Comparison of ENCODE assay signal across 25 cellular contexts in genomic region chr19:29590278-29590677, GRCh38.
"Had no signal": no experiment of that assay in that cellular context is flagged by ENCODE, and none has a peak within 500 bp of the region (broad histone marks: within the 10 kb centered on the region; RNA-seq: fewer than 3 reads in every experiment).

No MANE protein-coding gene starts in this region.

- H3K36me3 Mint-ChIP-seq: stimulated activated memory B cell treated with anti-CD40 and anti-IgM and Interleukin-4, amounts not matched to agents 10 μg/mL and 1 μg/mL and 100 μg/mL, for 72 hours; type B pancreatic cell had no signal

- DNase-seq: activated B cell treated with CpG ODN at 0.5 μM for 24 hours; activated CD4-positive, alpha-beta memory T cell treated with anti-CD3 and anti-CD28 coated beads, Interleukin-2, amount 10 ng/mL, durations not matched to agents 7 days and 5 days; activated CD4-positive, alpha-beta T cell treated with anti-CD3 and anti-CD28 coated beads for 48 hours; activated naive CD4-positive, alpha-beta T cell treated with anti-CD3 and anti-CD28 coated beads for 36 hours; activated T-cell treated with anti-CD3 and anti-CD28 coated beads, Interleukin-2, amount 50 U/mL, for 1 hour; body of pancreas; dorsolateral prefrontal cortex; foreskin melanocyte; glutamatergic neuron; hippocampal formation; midbrain; sigmoid colon; spleen; stimulated activated CD4-positive, alpha-beta T cell treated with anti-CD3 and anti-CD28 coated beads, Interleukin-4, amount 100 ng/mL, for 4 hours; testis had no signal

- H3K27me3 ChIP-seq: body of pancreas, testis had no signal

- H3K4me3 ChIP-seq: body of pancreas, dorsolateral prefrontal cortex, lung, sigmoid colon, spleen, testis had no signal

- H3K4me1 ChIP-seq: body of pancreas, sigmoid colon, spleen, testis had no signal

- FAIRE-seq: colon, keratinocyte, TTC549 had no signal

- H3K4me3 Mint-ChIP-seq: activated B cell treated with CpG ODN at 0.5 μM for 24 hours; activated CD4-positive, alpha-beta memory T cell treated with anti-CD3 and anti-CD28 coated beads, Interleukin-2, amount 10 ng/mL, durations not matched to agents 7 days and 5 days; activated naive CD4-positive, alpha-beta T cell treated with anti-CD3 and anti-CD28 coated beads for 36 hours; activated T-helper 17 cell treated with anti-CD3 and anti-CD28 coated beads, Interleukin-2, amount 50 U/mL, for 72 hours; nephron; stimulated activated memory B cell treated with anti-CD40 and anti-IgM and Interleukin-4, amounts not matched to agents 10 μg/mL and 1 μg/mL and 100 μg/mL, for 72 hours; T-helper 2 cell treated with Interferon-gamma antibody and Interleukin-4, amounts not matched to agents 5 μg/mL and 100 μg/mL, for 36 hours; type B pancreatic cell had no signal

- H3K27ac Mint-ChIP-seq: activated B cell treated with CpG ODN at 0.5 μM for 24 hours; activated CD4-positive, alpha-beta memory T cell treated with anti-CD3 and anti-CD28 coated beads, Interleukin-2, amount 10 ng/mL, durations not matched to agents 7 days and 5 days; activated naive CD4-positive, alpha-beta T cell treated with anti-CD3 and anti-CD28 coated beads for 36 hours; activated T-helper 17 cell treated with anti-CD3 and anti-CD28 coated beads, Interleukin-2, amount 50 U/mL, for 72 hours; nephron; stimulated activated memory B cell treated with anti-CD40 and anti-IgM and Interleukin-4, amounts not matched to agents 10 μg/mL and 1 μg/mL and 100 μg/mL, for 72 hours; T-helper 2 cell treated with Interferon-gamma antibody and Interleukin-4, amounts not matched to agents 5 μg/mL and 100 μg/mL, for 36 hours; type B pancreatic cell had no signal

- H3K4me1 Mint-ChIP-seq: activated B cell treated with CpG ODN at 0.5 μM for 24 hours; nephron; stimulated activated memory B cell treated with anti-CD40 and anti-IgM and Interleukin-4, amounts not matched to agents 10 μg/mL and 1 μg/mL and 100 μg/mL, for 72 hours had no signal

- ATAC-seq: activated T-helper 17 cell treated with anti-CD3 and anti-CD28 coated beads, Interleukin-2, amount 50 U/mL, for 72 hours; body of pancreas; left lobe of liver; stimulated activated memory B cell treated with anti-CD40 and anti-IgM and Interleukin-4, amounts not matched to agents 10 μg/mL and 1 μg/mL and 100 μg/mL, for 72 hours had no signal

- H3K9me3 ChIP-seq: body of pancreas, sigmoid colon, testis had no signal

- H3K36me3 ChIP-seq: sigmoid colon, spleen had no signal

- H3K27ac ChIP-seq: body of pancreas, dorsolateral prefrontal cortex, sigmoid colon, spleen, testis had no signal

- H3K9me3 Mint-ChIP-seq: type B pancreatic cell had no signal
